Comparison of ENCODE assay signal across 1 cellular context in genomic region chr7:91492317-91492716, GRCh38.
TF ChIP-seq lines count a peak whose summit lies in the region.

No MANE protein-coding gene starts in this region.

TF ChIP-seq in HepG2, 621 proteins besides CTCF, POLR2A, EP300 and RAD21 (continued from another document):
- TF ChIP-seq ARID2 (CRISPR knock-in tag; IDR thresholded peaks at IDR 0.05; ENCODE audit: borderline replicate concordance) = no peak
- TF ChIP-seq ETV5 (CRISPR knock-in tag; IDR thresholded peaks at IDR 0.05; ENCODE audit: borderline replicate concordance) = no peak
- no peak for TF ChIP-seq ADNP (CRISPR knock-in tag; IDR thresholded peaks at IDR 0.05)
- TF ChIP-seq PHB2 (IDR thresholded peaks at IDR 0.05; ENCODE audit: partially characterized antibody) = no peak
- no peak for TF ChIP-seq ZNF235 (CRISPR knock-in tag; IDR thresholded peaks at IDR 0.05; ENCODE audit: borderline replicate concordance)
- TF ChIP-seq ATF7 (IDR thresholded peaks at IDR 0.05) = no peak
- TF ChIP-seq ATF7 (CRISPR knock-in tag; IDR thresholded peaks at IDR 0.05) = no peak
- no peak for TF ChIP-seq FOSL1 (CRISPR knock-in tag; IDR thresholded peaks at IDR 0.05; ENCODE audit: borderline replicate concordance)
- TF ChIP-seq ARHGAP35 (CRISPR knock-in tag; IDR thresholded peaks at IDR 0.05; ENCODE audit: borderline replicate concordance) = no peak
- TF ChIP-seq ZNF121 (CRISPR knock-in tag; IDR thresholded peaks at IDR 0.05) = no peak
- TF ChIP-seq GLI4 (CRISPR knock-in tag; IDR thresholded peaks at IDR 0.05; ENCODE audit: borderline replicate concordance) = no peak
- no peak for TF ChIP-seq MBNL3 (CRISPR knock-in tag; conservative IDR thresholded peaks at IDR 0.05)
- TF ChIP-seq ZNF788 (CRISPR knock-in tag; IDR thresholded peaks at IDR 0.05; ENCODE audit: borderline replicate concordance) = no peak
- TF ChIP-seq TCF7 (IDR thresholded peaks at IDR 0.05; ENCODE audit: low read depth) = no peak
